7 cellular contexts compared by ENCODE assay signal in the genomic region with DNA sequence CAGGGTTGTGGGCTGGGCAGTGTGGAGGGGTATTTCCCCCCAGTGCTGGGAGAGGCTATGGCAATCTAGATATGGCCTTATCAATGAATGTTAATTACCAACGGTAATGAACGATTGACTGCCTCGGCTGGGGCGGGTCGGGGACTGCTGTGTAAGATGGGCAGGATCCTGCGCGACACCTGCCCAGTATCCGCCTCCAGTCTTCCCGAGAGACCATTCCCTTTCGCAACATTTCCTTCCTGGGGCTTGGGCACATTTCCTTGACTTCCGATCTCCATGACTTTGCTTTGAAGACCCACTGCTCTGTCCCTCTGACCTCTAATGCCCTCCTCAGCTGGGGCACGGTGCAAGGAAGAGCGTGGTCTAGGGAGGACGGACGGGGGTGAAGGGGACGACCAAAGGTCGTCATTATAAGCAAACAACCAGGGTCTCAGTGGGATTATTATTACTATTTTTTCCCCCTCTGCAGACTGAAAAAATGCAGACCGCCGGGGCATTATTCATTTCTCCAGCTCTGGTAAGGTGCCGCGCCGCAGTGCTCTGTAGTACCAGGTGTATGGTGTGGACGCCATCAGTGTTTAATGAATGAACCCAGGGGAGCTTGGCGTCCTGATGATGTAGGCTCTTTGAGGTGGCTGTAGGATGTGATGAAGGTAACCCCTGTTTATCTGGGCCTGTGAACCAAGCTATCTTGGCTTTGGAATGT. TPM values are rescaled to one million over a fixed set of nuclear protein-coding genes. Genes with fewer than 3 reads are reported as not detected.
DNase-seq lines count a peak whose midpoint lies in the region; ATAC-seq, FAIRE-seq and TF ChIP-seq lines count a peak whose summit lies in the region.

No MANE protein-coding gene starts in this region.

- no peaks in the 10 kb centered on the region for H3K9me2 ChIP-seq in GM23248 (ENCODE audit: insufficient read depth)

- no peaks in the 10 kb centered on the region for H3K36me3 Mint-ChIP-seq in progenitor cell of endocrine pancreas (ENCODE audit: insufficient read depth)

- peak overlapping the region; percentile 83 for H2AFZ ChIP-seq in GM23248

- peaks cover 9% of the 10 kb centered on the region; the same call in 1 of the 2 replicates for H3F3A ChIP-seq in GM23248 (ENCODE audit: insufficient read depth)

- no peak for TF ChIP-seq POLR2A in esophagus muscularis mucosa (IDR thresholded peaks at IDR 0.05; ENCODE audit: low read depth)

- H3K27me3 ChIP-seq in GM23248 (replicated peaks; ENCODE audit: insufficient read depth) (no peaks in the 10 kb centered on the region), esophagus muscularis mucosa (no peaks in the 10 kb centered on the region)

- peaks cover 8% of the 10 kb centered on the region; the same call in 1 of the 2 replicates for H3K4me1 ChIP-seq in GM23248 (ENCODE audit: insufficient read depth)
- peaks cover 18 to 27% (median 25%) of the 10 kb centered on the region in 4 donors for H3K4me1 ChIP-seq in esophagus muscularis mucosa

- WGBS in GM23248 (ENCODE audit: low coverage in 1 of 2, low lambda C conversion rate in 2 of 2, missing lambda C conversion rate in 2 of 2), 2 experiments = 1% methylated on average over 24 of the region's 24 CpGs
- under 1% methylated on average over 20 of the region's 24 CpGs for WGBS in esophagus muscularis mucosa

- TF ChIP-seq CTCF in esophagus muscularis mucosa (IDR thresholded peaks at IDR 0.05) = no peak
- no peak for TF ChIP-seq CTCF in progenitor cell of endocrine pancreas (IDR thresholded peaks at IDR 0.05; ENCODE audit: unreplicated experiment)

- peak overlapping the region; percentile 62 for H3K27ac ChIP-seq in GM23248
- H3K27ac ChIP-seq in esophagus muscularis mucosa (replicated peaks in 1 of 4) = peak overlapping the region; percentile 79 to 88 (median 81)

- H3K4me3 ChIP-seq in GM23248 (peak overlapping the region; percentile 97), esophagus muscularis mucosa (peak overlapping the region; percentile 68 to 85 (median 76))

- in situ Hi-C loops in GM23248 (cut with MboI) = no loop called here

- peak; percentile 42 for DNase-seq in GM23248
- DNase-seq in RPMI8226 = peak; percentile 32
- no peak for DNase-seq in esophagus muscularis mucosa (ENCODE audit: extremely low spot score)
- DNase-seq in progenitor cell of endocrine pancreas (ENCODE audit: low spot score, unreplicated experiment) = no peak
- DNase-seq in OCI-M2 (lab: John Stamatoyannopoulos, UW; ENCODE audit: unreplicated experiment) = no peak
- no peak for DNase-seq in frontal cortex (ENCODE audit: low spot score in 2 of 2)

- H3K4me1 Mint-ChIP-seq in progenitor cell of endocrine pancreas (ENCODE audit: low read depth) = peaks cover 4% of the 10 kb centered on the region

- intact Hi-C loops in esophagus muscularis mucosa (cut with DNase I) = loop anchor here (10.0 kb wide), 1 partner anchor 142 kb away; no protein-coding TSS in a partner anchor

- H3K36me3 ChIP-seq in GM23248 (ENCODE audit: low read depth) (no peaks in the 10 kb centered on the region), esophagus muscularis mucosa (peaks cover 14 to 38% (median 30%) of the 10 kb centered on the region in 4 donors)

- H3K4me3 Mint-ChIP-seq in progenitor cell of endocrine pancreas (ENCODE audit: low read depth) = peak overlapping the region; percentile 80

- H3K9ac ChIP-seq in GM23248 = peak overlapping the region; percentile 92

- peaks cover 26% of the 10 kb centered on the region for H3K79me2 ChIP-seq in GM23248 (ENCODE audit: insufficient read depth)

- no peaks in the 10 kb centered on the region for H3K27me3 Mint-ChIP-seq in progenitor cell of endocrine pancreas

- H4K20me1 ChIP-seq in GM23248 (ENCODE audit: insufficient read depth) = no peaks in the 10 kb centered on the region

- peak overlapping the region; percentile 88 for H3K4me2 ChIP-seq in GM23248 (ENCODE audit: unreplicated experiment)

- H3K9me3 Mint-ChIP-seq in progenitor cell of endocrine pancreas (ENCODE audit: low read depth) = no peaks in the 10 kb centered on the region

- ATAC-seq in HG03520 (IDR thresholded peaks at IDR 0.05; ENCODE audit: unreplicated experiment) = no peak

- H3K27ac Mint-ChIP-seq in progenitor cell of endocrine pancreas = peak overlapping the region; percentile 92

- no peaks in the 10 kb centered on the region for H3K9me3 ChIP-seq in GM23248 (ENCODE audit: low read depth)
- no peaks in the 10 kb centered on the region for H3K9me3 ChIP-seq in esophagus muscularis mucosa

- no peak for FAIRE-seq in frontal cortex (lab: Jason Lieb, UNC)

- no peak for TF ChIP-seq EP300 in esophagus muscularis mucosa (IDR thresholded peaks at IDR 0.05)

RNA-seq across cellular contexts. Expression of gene ATP5MC1, which starts 0.5 kb away (rescaled TPM):
- total RNA-seq in GM23248 (2014; rRNA removed; shearing (Covaris generic)) = 85.7 and 108 TPM in 2 replicates
- polyA plus RNA-seq in GM23248 (2016; fragmentation: Nextera tagmentation; extraction: Ambion mirVana) = 212 and 221 TPM in 2 replicates
- total RNA-seq in esophagus muscularis mucosa (10 to 100 TPM; 62.5 to 93.9 (median 72.9) TPM), progenitor cell of endocrine pancreas (40.2 and 45.1 TPM in 2 replicates), frontal cortex (29.3 TPM)

RNA-seq across cellular contexts. Expression of gene UBE2Z, which starts 15.1 kb away (rescaled TPM):
- 104 and 124 TPM in 2 replicates for total RNA-seq in GM23248 (2014; rRNA removed; shearing (Covaris generic))
- 80.4 and 85.6 TPM in 2 replicates for polyA plus RNA-seq in GM23248 (2016; fragmentation: Nextera tagmentation; extraction: Ambion mirVana)
- total RNA-seq in esophagus muscularis mucosa (10 to 100 TPM; 46.4 to 76.4 (median 62.9) TPM), progenitor cell of endocrine pancreas (94.1 and 100 TPM in 2 replicates), frontal cortex (52.2 TPM)

RNA-seq across cellular contexts. Expression of gene SNF8, which starts 51.5 kb away (rescaled TPM):
- 81.6 and 94.9 TPM in 2 replicates for total RNA-seq in GM23248 (2014; rRNA removed; shearing (Covaris generic))
- polyA plus RNA-seq in GM23248 (2016; fragmentation: Nextera tagmentation; extraction: Ambion mirVana) = 176 and 179 TPM in 2 replicates
- total RNA-seq in esophagus muscularis mucosa = 10 to 100 TPM; 80.6 to 97.1 (median 92.3) TPM
- 128 and 133 TPM in 2 replicates for total RNA-seq in progenitor cell of endocrine pancreas
- 43.6 TPM for total RNA-seq in frontal cortex

Comparison
In these comparisons a context has a peak if more than half of its experiments do, and no peak if none do; other contexts are left out.
1. DNase-seq: peak in GM23248 (single experiment) and RPMI8226 (single experiment); none in esophagus muscularis mucosa (single experiment), progenitor cell of endocrine pancreas (single experiment), OCI-M2 (single experiment) and frontal cortex (0 of 2).